Comparison of ENCODE assay signal across 1 cellular context in the genomic region with DNA sequence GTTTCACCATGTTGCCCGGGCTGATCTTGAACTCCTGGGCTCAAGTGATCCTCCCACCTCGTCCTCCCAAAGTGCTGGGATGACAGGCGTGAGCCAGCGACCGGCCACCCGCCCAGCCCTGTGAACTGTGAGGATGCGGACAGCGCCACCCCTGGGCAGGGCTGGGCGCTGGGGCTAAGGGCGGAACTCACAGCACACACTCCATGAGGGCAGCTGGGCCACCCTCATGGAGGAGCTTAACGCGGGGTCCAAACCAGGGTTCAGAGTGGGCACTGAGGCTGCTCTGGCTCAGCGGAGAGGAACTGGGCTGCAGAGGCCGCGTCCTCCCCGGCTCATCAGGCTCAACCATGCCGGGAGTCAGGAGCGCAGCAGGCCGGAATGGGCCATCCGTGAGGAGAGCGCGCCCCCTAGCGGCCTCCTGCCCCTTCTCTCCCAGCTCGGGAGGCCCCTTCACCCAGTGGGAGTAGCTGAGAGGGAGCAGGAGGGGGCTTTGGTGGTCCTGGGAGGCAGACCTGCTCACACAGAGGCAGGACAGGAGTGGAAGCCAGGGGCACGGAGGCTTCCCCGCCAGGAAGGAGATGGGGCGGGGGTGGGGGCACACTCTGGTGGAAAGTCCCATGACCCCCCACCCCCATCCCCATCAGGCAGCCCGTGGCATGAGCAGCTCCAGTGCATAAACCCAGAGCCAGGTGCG.
TF ChIP-seq lines count a peak whose summit lies in the region.

No MANE protein-coding gene starts in this region.

TF ChIP-seq in HCT116, 20 proteins besides CTCF, POLR2A, EP300 and RAD21 (continued from another document):
- no peak for TF ChIP-seq EZH2phosphoT487 (IDR thresholded peaks at IDR 0.05; ENCODE audit: borderline replicate concordance)
- no peak for TF ChIP-seq YY1 (IDR thresholded peaks at IDR 0.05; ENCODE audit: extremely low read depth, insufficient replicate concordance, low read depth, low read length)
- TF ChIP-seq, protein P1, sequence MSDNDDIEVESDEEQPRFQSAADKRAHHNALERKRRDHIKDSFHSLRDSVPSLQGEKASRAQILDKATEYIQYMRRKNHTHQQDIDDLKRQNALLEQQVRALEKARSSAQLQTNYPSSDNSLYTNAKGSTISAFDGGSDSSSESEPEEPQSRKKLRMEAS (IDR thresholded peaks at IDR 0.05), result no peak
